In the genomic region with DNA sequence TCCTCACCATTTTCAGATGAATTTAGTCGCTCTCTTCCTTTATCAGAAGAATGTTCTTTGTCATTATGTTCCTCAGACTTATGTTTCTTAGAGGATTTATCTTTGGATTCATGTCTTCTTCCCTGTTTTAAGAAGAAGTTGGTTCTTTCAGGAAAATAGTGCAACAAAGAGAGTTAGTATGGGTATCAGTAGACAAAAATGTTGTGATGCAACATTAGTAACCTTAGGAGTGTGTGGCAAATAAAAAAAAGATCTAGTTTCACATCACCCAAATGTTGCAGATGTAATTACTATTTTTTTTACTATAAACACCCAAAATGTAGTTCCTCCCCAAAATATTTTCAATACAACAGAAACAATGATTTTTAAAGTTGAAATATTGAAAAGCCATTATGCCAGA, we compare ENCODE assay signal across 2 cellular contexts.
TF ChIP-seq lines count a peak whose summit lies in the region.

No MANE protein-coding gene starts in this region.

TF ChIP-seq in GM12878, 131 proteins besides CTCF, POLR2A, EP300 and RAD21:
- no peak for TF ChIP-seq ATF7 (IDR thresholded peaks at IDR 0.05; ENCODE audit: low read depth)
- TF ChIP-seq JUND (IDR thresholded peaks at IDR 0.05; ENCODE audit: low read depth, low read length): no peak
- TF ChIP-seq MEF2A (IDR thresholded peaks at IDR 0.05; ENCODE audit: insufficient read depth, low read depth, low read length): no peak
- TF ChIP-seq SRF (IDR thresholded peaks at IDR 0.05; ENCODE audit: low read depth in 2 of 2, low read length in 2 of 2): no peak
- TF ChIP-seq PAX8 (IDR thresholded peaks at IDR 0.05): no peak
- TF ChIP-seq HCFC1 (IDR thresholded peaks at IDR 0.05; ENCODE audit: low read length): no peak
- no peak for TF ChIP-seq ZNF622 (IDR thresholded peaks at IDR 0.05)
- TF ChIP-seq ZNF687 (IDR thresholded peaks at IDR 0.05): no peak
- no peak for TF ChIP-seq TAF1 (IDR thresholded peaks at IDR 0.05; ENCODE audit: borderline replicate concordance, low read depth, low read length)
TF ChIP-seq in GM12878: peak in this region for 0.

TF ChIP-seq in SK-N-SH treated with all-trans-retinoic acid at 6 μM for 48 hours, 23 proteins besides CTCF, POLR2A, EP300 and RAD21:
- TF ChIP-seq BACH2 (CRISPR knock-in tag; IDR thresholded peaks at IDR 0.05; ENCODE audit: borderline replicate concordance) (no peak), ISL1 (CRISPR knock-in tag; IDR thresholded peaks at IDR 0.05) (no peak), ZFP30 (CRISPR knock-in tag; IDR thresholded peaks at IDR 0.05) (no peak), TSHZ2 (CRISPR knock-in tag; IDR thresholded peaks at IDR 0.05) (no peak), ARNTL (CRISPR knock-in tag; IDR thresholded peaks at IDR 0.05; ENCODE audit: borderline replicate concordance, low read depth) (no peak), RARB (CRISPR knock-in tag; IDR thresholded peaks at IDR 0.05) (no peak), ZNF565 (CRISPR knock-in tag; conservative IDR thresholded peaks at IDR 0.05; ENCODE audit: low read depth) (no peak), ZC3H10 (CRISPR knock-in tag; IDR thresholded peaks at IDR 0.05) (no peak), ZNF70 (CRISPR knock-in tag; IDR thresholded peaks at IDR 0.05) (no peak), CSDC2 (CRISPR knock-in tag; IDR thresholded peaks at IDR 0.05) (no peak)
